ENCODE assay signal across 8 cellular contexts in genomic region chr3:119637679-119638525, GRCh38. TPM values are rescaled to one million over a fixed set of nuclear protein-coding genes. Genes with fewer than 3 reads are reported as not detected.
DNase-seq lines count a peak whose midpoint lies in the region; ATAC-seq and TF ChIP-seq lines count a peak whose summit lies in the region.

No MANE protein-coding gene starts in this region.

- peak; percentile 14 for DNase-seq in activated CD4-positive, alpha-beta T cell treated with anti-CD3 and anti-CD28 coated beads for 36 hours
- no peak for DNase-seq in activated CD4-positive, alpha-beta T cell treated with anti-CD3 and anti-CD28 coated beads, Interleukin-2, amount 50 U/mL, for 48 hours
- no peak for DNase-seq in effector memory CD8-positive, alpha-beta T cell
- DNase-seq in osteocyte (ENCODE audit: extremely low spot score, unreplicated experiment): no peak
- DNase-seq in NCI-H2107 treated with DMSO at 0.1 percent for 48 hours (lab: John Stamatoyannopoulos, UW; ENCODE audit: unreplicated experiment): no peak
- no peak for DNase-seq in endodermal cell

- intact Hi-C loops in activated CD4-positive, alpha-beta T cell treated with anti-CD3 and anti-CD28 coated beads for 36 hours (cut with DNase I, micrococcal nuclease): loop anchor here (1.0 to 2.0 kb wide), 3 partner anchors 62 to 711 kb away; partner anchors contain the start of genes LRRC58 (in 1 of the 2) and TIMMDC1 (in 1 of the 2)

- H3K4me1 ChIP-seq in OCI-LY3 (ENCODE audit: low read length): peaks cover 54% of the 10 kb centered on the region
- peaks cover 3% of the 10 kb centered on the region for H3K4me1 ChIP-seq in endodermal cell (ENCODE audit: control insufficient read depth, insufficient read depth, low read length)

- H3K9ac ChIP-seq in OCI-LY3 (ENCODE audit: low read length): peak overlapping the region; percentile 83
- no peak overlapping the region for H3K9ac ChIP-seq in endodermal cell (ENCODE audit: extremely low read depth, low read length, poor library complexity, severe bottlenecking)

- H3K9me3 Mint-ChIP-seq in activated CD4-positive, alpha-beta T cell treated with anti-CD3 and anti-CD28 coated beads for 36 hours (ENCODE audit: low read depth): peaks cover 7% of the 10 kb centered on the region
- H3K9me3 Mint-ChIP-seq in effector memory CD8-positive, alpha-beta T cell: no peaks in the 10 kb centered on the region
- H3K9me3 Mint-ChIP-seq in osteocyte (ENCODE audit: unreplicated experiment): no peaks in the 10 kb centered on the region
- H3K9me3 Mint-ChIP-seq in endodermal cell: no peaks in the 10 kb centered on the region

- 96 to 100% methylated on average over 5 to 7 of the region's 7 CpGs for WGBS in endodermal cell (ENCODE audit: insufficient coverage in 1 of 2, insufficient read length in 1 of 2), 2 experiments

- no peaks in the 10 kb centered on the region for H3K79me2 ChIP-seq in OCI-LY3 (ENCODE audit: low read length)

- H3K27me3 Mint-ChIP-seq in activated CD4-positive, alpha-beta T cell treated with anti-CD3 and anti-CD28 coated beads for 36 hours: no peaks in the 10 kb centered on the region
- H3K27me3 Mint-ChIP-seq in effector memory CD8-positive, alpha-beta T cell: peaks cover 0 to under 1% of the 10 kb centered on the region in 2 donors
- H3K27me3 Mint-ChIP-seq in osteocyte (ENCODE audit: unreplicated experiment) (no peaks in the 10 kb centered on the region), endodermal cell (ENCODE audit: insufficient read depth) (no peaks in the 10 kb centered on the region)

- H3K36me3 ChIP-seq in OCI-LY3 (replicated peaks; ENCODE audit: low read depth, low read length): peaks cover 17% of the 10 kb centered on the region
- H3K36me3 ChIP-seq in endodermal cell (ENCODE audit: control insufficient read depth, insufficient read depth, low read length): no peaks in the 10 kb centered on the region

- no peak overlapping the region for H3K4me3 Mint-ChIP-seq in activated CD4-positive, alpha-beta T cell treated with anti-CD3 and anti-CD28 coated beads for 36 hours
- H3K4me3 Mint-ChIP-seq in effector memory CD8-positive, alpha-beta T cell: peak overlapping the region; percentile 68 to 70
- H3K4me3 Mint-ChIP-seq in osteocyte (ENCODE audit: unreplicated experiment) (no peak overlapping the region), endodermal cell (no peak overlapping the region)

- H3K27ac ChIP-seq in OCI-LY3 (ENCODE audit: low read length) (peak overlapping the region; percentile 97), endodermal cell (ENCODE audit: low read depth, low read length) (no peak overlapping the region)

- ATAC-seq in activated CD4-positive, alpha-beta T cell treated with anti-CD3 and anti-CD28 coated beads for 36 hours: peak; percentile 34
- peak; percentile 36 for ATAC-seq in HG02763 (IDR thresholded peaks at IDR 0.05; ENCODE audit: unreplicated experiment)
- peak; percentile 35 for ATAC-seq in effector memory CD8-positive, alpha-beta T cell (replicated peaks)

- POLR2A ChIA-PET in activated CD4-positive, alpha-beta T cell treated with anti-CD3 and anti-CD28 coated beads for 36 hours (lab: Charles Lee): interaction anchor here (0.5 to 0.8 kb wide), 2 partner anchors 64 to 421 kb away, joined by 3 read pairs; no protein-coding TSS in a partner anchor

- no peaks in the 10 kb centered on the region for H3K9me3 ChIP-seq in OCI-LY3 (ENCODE audit: insufficient read depth, low read length)
- H3K9me3 ChIP-seq in endodermal cell (ENCODE audit: control insufficient read depth, low read length): no peaks in the 10 kb centered on the region

- peak overlapping the region; percentile 92 for H3K27ac Mint-ChIP-seq in activated CD4-positive, alpha-beta T cell treated with anti-CD3 and anti-CD28 coated beads for 36 hours
- H3K27ac Mint-ChIP-seq in effector memory CD8-positive, alpha-beta T cell: peak overlapping the region; percentile 91 to 92
- peak overlapping the region; percentile 65 for H3K27ac Mint-ChIP-seq in osteocyte (ENCODE audit: unreplicated experiment)
- H3K27ac Mint-ChIP-seq in endodermal cell: no peak overlapping the region

- H3K36me3 Mint-ChIP-seq in activated CD4-positive, alpha-beta T cell treated with anti-CD3 and anti-CD28 coated beads for 36 hours (ENCODE audit: low read depth): peaks cover 23% of the 10 kb centered on the region
- H3K36me3 Mint-ChIP-seq in effector memory CD8-positive, alpha-beta T cell (ENCODE audit: insufficient read depth): no peaks in the 10 kb centered on the region
- H3K36me3 Mint-ChIP-seq in osteocyte (ENCODE audit: unreplicated experiment): no peaks in the 10 kb centered on the region
- H3K36me3 Mint-ChIP-seq in endodermal cell (ENCODE audit: low read depth): no peaks in the 10 kb centered on the region

- H4K20me1 ChIP-seq in OCI-LY3 (ENCODE audit: insufficient read depth, low read length): no peaks in the 10 kb centered on the region

- H3K4me2 ChIP-seq in OCI-LY3 (ENCODE audit: low read length): peak overlapping the region; percentile 94

- TF ChIP-seq CTCF in OCI-LY3 (IDR thresholded peaks at IDR 0.05; ENCODE audit: low read depth, low read length) (no peak), osteocyte (IDR thresholded peaks at IDR 0.05) (no peak), endodermal cell (conservative IDR thresholded peaks at IDR 0.05) (no peak)

- H3K4me3 ChIP-seq in OCI-LY3 (ENCODE audit: low read length) (peak overlapping the region; percentile 71), endodermal cell (ENCODE audit: low read length) (no peak overlapping the region)

- H3K27me3 ChIP-seq in OCI-LY3 (ENCODE audit: low read depth, low read length): no peaks in the 10 kb centered on the region
- H3K27me3 ChIP-seq in endodermal cell (ENCODE audit: control insufficient read depth, insufficient read depth, low read length, poor library complexity, severe bottlenecking): no peaks in the 10 kb centered on the region

- H2AFZ ChIP-seq in OCI-LY3 (ENCODE audit: low read depth, low read length): peak overlapping the region; percentile 83

- CTCF ChIA-PET in activated CD4-positive, alpha-beta T cell treated with anti-CD3 and anti-CD28 coated beads for 36 hours (lab: Charles Lee): interaction anchor here (0.8 to 0.9 kb wide), 2 partner anchors 17 to 52 kb away, joined by 3 to 5 read pairs; no protein-coding TSS in a partner anchor

- peaks cover 38% of the 10 kb centered on the region for H3K4me1 Mint-ChIP-seq in activated CD4-positive, alpha-beta T cell treated with anti-CD3 and anti-CD28 coated beads for 36 hours
- H3K4me1 Mint-ChIP-seq in effector memory CD8-positive, alpha-beta T cell (ENCODE audit: low read depth in 2 of 2): peaks cover 6 to 11% of the 10 kb centered on the region in 2 donors
- peaks cover 14% of the 10 kb centered on the region for H3K4me1 Mint-ChIP-seq in osteocyte (ENCODE audit: unreplicated experiment)
- H3K4me1 Mint-ChIP-seq in endodermal cell: peaks cover 11% of the 10 kb centered on the region

RNA-seq across cellular contexts. Expression of gene POPDC2, which starts 22.5 kb away (rescaled TPM):
- total RNA-seq in activated CD4-positive, alpha-beta T cell treated with anti-CD3 and anti-CD28 coated beads for 36 hours: 1 to 10 TPM; 1.4 to 1.7 TPM
- total RNA-seq in osteocyte (2.1 and 2.4 TPM in 2 replicates), endodermal cell (1 to 10 TPM in 1 of 2 donors, under 1 TPM in 1; 0.95 to 1.6 TPM)
- polyA plus RNA-seq in endodermal cell (2013, experiment 1 of 2): 0.89 TPM
- 0.54 TPM for polyA plus RNA-seq in endodermal cell (2013, experiment 2 of 2)

RNA-seq across cellular contexts. Expression of gene COX17, which starts 39.3 kb away (rescaled TPM):
- total RNA-seq in activated CD4-positive, alpha-beta T cell treated with anti-CD3 and anti-CD28 coated beads for 36 hours: 10 to 100 TPM; 69.5 to 82.8 TPM
- total RNA-seq in osteocyte (16.1 and 18.2 TPM in 2 replicates), endodermal cell (10 to 100 TPM; 54.1 to 73.7 TPM)
- polyA plus RNA-seq in endodermal cell (2013, experiment 1 of 2): 72.8 TPM
- polyA plus RNA-seq in endodermal cell (2013, experiment 2 of 2): 74.9 TPM

RNA-seq across cellular contexts. Expression of gene PLA1A, which starts 40.2 kb away (rescaled TPM):
- total RNA-seq in activated CD4-positive, alpha-beta T cell treated with anti-CD3 and anti-CD28 coated beads for 36 hours: not detected
- total RNA-seq in osteocyte: 0.86 and 1.4 TPM in 2 replicates
- total RNA-seq in endodermal cell: 1 to 10 TPM; 2.4 to 5.3 TPM
- polyA plus RNA-seq in endodermal cell (2013, experiment 1 of 2): 0.53 TPM
- polyA plus RNA-seq in endodermal cell (2013, experiment 2 of 2): 0.25 TPM

RNA-seq across cellular contexts. Expression of gene ADPRH, which starts 58.6 kb away (rescaled TPM):
- total RNA-seq in activated CD4-positive, alpha-beta T cell treated with anti-CD3 and anti-CD28 coated beads for 36 hours: 1 to 10 TPM; 2.5 to 3.5 TPM
- total RNA-seq in osteocyte (1.9 and 2.2 TPM in 2 replicates), endodermal cell (10 to 100 TPM in 1 of 2 donors, 1 to 10 TPM in 1; 7.8 to 11.8 TPM)
- polyA plus RNA-seq in endodermal cell (2013, experiment 1 of 2): 2.1 TPM
- 1.9 TPM for polyA plus RNA-seq in endodermal cell (2013, experiment 2 of 2)

Comparison
In these comparisons a context has a peak if more than half of its experiments do, and no peak if none do; other contexts are left out.
1. H3K4me3 Mint-ChIP-seq: peak in effector memory CD8-positive, alpha-beta T cell (2 of 2); none in activated CD4-positive, alpha-beta T cell treated with anti-CD3 and anti-CD28 coated beads for 36 hours (single experiment), osteocyte (single experiment) and endodermal cell (single experiment).
2. Peak in every context shown above with its lines, with median percentiles within 50 percentile points of each other: ATAC-seq.